ENCODE assay signal across 8 cellular contexts in the genomic region with DNA sequence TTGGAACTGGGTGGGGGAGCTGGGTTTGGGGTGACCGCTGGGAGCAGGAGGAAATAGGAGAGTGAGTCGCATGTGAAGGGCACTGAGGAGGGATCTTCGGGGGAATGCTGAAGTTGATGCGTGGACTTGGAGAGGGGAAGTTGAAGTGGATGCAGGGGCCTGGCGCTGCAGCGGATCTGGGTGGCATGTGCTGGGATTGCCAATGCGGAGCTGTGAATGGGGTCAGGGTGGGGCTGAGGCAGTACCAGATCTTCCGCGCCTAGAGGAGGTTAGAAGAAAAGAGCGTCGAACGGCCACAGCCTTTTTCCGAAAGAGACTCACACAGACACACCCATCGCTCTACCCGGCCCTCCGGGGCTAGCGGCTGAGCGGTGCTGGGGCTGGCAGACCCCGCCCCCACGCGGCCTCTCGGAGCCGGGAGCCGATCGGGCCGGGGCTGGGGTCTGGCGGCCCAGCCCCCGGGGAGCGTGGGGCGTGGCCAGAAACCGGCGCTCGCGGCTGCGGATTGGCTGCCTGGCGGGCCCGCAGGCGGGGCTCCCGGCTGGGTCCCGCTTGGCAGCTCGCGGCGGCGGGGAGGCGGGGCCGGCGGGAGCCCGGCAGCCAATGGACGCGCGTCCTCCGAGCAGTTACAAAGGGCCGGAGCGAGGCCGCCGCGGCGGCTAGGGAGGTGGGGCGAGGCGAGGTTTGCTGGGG. TPM values are rescaled to one million over a fixed set of nuclear protein-coding genes. Genes with fewer than 3 reads are reported as not detected.
A peak's percentile ranks its signal among the peaks of the same experiment; 100 is the strongest.
DNase-seq lines count a peak whose midpoint lies in the region; ATAC-seq, FAIRE-seq and TF ChIP-seq lines count a peak whose summit lies in the region.

A gene (plus strand): TSS at position 655 of the 693 bp plus-strand sequence. CDS start 93 bp downstream, outside the sequence.

- H3K4me3 ChIP-seq in right atrium auricular region = peak within 1 kb of the TSS; percentile 87 to 88

- no peaks in the 10 kb centered on the region for H3K9me3 ChIP-seq in right atrium auricular region

- FAIRE-seq in urothelium cell line (lab: Jason Lieb, UNC) = no peak

- in situ Hi-C loops in GM13977 (cut with MboI; ENCODE audit: low pct_unique_long_range_greater_than_20kb, low sequenced_read_pairs, unreplicated experiment) = no loop called here

- ATAC-seq in HG02885 (IDR thresholded peaks at IDR 0.05; ENCODE audit: poor library complexity, unreplicated experiment) = peak; percentile 91

- H3K36me3 ChIP-seq in right atrium auricular region = no peaks in the 10 kb centered on the region

- DNase-seq in GM13977 (ENCODE audit: low spot score) (peak; percentile 99), NCI-H1694 (lab: John Stamatoyannopoulos, UW) (peak; percentile 69), anterior cingulate cortex (lab: John Stamatoyannopoulos, UW) (peak; percentile 39 to 97 (median 90)), right atrium auricular region (ENCODE audit: low spot score) (peak; percentile 91), pulmonary artery endothelial cell (ENCODE audit: low read depth, low spot score) (peak; percentile 57), urothelium cell line (ENCODE audit: low spot score) (peak; percentile 99)

- H3K27me3 ChIP-seq in right atrium auricular region = no peaks in the 10 kb centered on the region

- H3K27ac ChIP-seq in right atrium auricular region = peak within 1 kb of the TSS; percentile 90 to 92

- intact Hi-C loops in T-helper 2 cell treated with Interferon-gamma antibody and Interleukin-4, amounts not matched to agents 100 ng/mL and 5 ng/mL, for 36 hours (cut with micrococcal nuclease) = loop anchor here (1.0 to 5.0 kb wide), 10 partner anchors 9 to 1048 kb away; a partner anchor contains a TSS

- peaks cover 0 to 33% of the 10 kb centered on the region in 2 donors for H3K4me1 ChIP-seq in right atrium auricular region

- TF ChIP-seq CTCF in GM13977 (IDR thresholded peaks at IDR 0.05; ENCODE audit: extremely low read depth, insufficient read depth, missing control alignments) (peak; percentile 2), right atrium auricular region (IDR thresholded peaks at IDR 0.05) (peak in 1 of 2 donors; percentile 44)

RNA-seq across cellular contexts. Expression of the gene that starts here (rescaled TPM):
- total RNA-seq in T-helper 2 cell treated with Interferon-gamma antibody and Interleukin-4, amounts not matched to agents 100 ng/mL and 5 ng/mL, for 36 hours = 52.8 and 53.5 TPM in 2 replicates
- total RNA-seq in right atrium auricular region (10 to 100 TPM in 1 of 2 donors, 1 to 10 TPM in 1; 8.0 to 15.4 TPM), pulmonary artery endothelial cell (14.8 and 15.5 TPM in 2 replicates)

Comparison
In these comparisons a context has a peak if more than half of its experiments do, and no peak if none do; other contexts are left out.
1. Peak in every context shown above with its lines: DNase-seq, ATAC-seq, H3K4me3 ChIP-seq and H3K27ac ChIP-seq.